28 cellular contexts compared by ENCODE assay signal in the genomic region with DNA sequence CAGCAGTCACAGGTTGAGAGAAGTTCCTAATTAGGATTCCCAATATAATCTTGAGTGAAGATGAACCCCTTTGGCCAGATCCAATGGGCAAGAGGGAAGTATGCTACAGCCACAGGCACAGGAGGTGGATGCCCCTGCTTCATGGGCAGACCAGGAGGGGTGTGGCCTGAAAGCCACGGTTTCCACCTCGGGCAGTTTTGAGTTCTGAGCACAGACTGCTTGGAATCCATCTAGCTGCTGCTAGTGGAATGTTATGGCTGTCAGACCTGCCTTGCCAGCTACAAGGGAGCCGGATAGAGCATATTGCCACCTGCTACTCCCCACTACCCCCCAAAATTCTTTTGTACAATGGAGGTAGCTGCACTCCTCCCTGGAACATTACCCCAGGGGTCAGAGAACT.
"Had no signal": no experiment of that assay in that cellular context is flagged by ENCODE, and none has a peak within 500 bp of the region (broad histone marks: within the 10 kb centered on the region; RNA-seq: fewer than 3 reads in every experiment).

No MANE protein-coding gene starts in this region.

- H3K27me3 Mint-ChIP-seq: activated CD4-positive, alpha-beta T cell treated with anti-CD3 and anti-CD28 coated beads, Interleukin-2, amount 10 ng/mL, durations not matched to agents 24 days and 14 days; activated CD8-positive, alpha-beta T cell treated with anti-CD3 and anti-CD28 coated beads for 36 hours; activated naive CD4-positive, alpha-beta T cell treated with anti-CD3 and anti-CD28 coated beads, Interleukin-2, amount 50 U/mL, for 24 hours had no signal

- H3K4me3 Mint-ChIP-seq: activated CD4-positive, alpha-beta T cell treated with anti-CD3 and anti-CD28 coated beads, Interleukin-2, amount 10 ng/mL, durations not matched to agents 24 days and 14 days; activated CD8-positive, alpha-beta T cell treated with anti-CD3 and anti-CD28 coated beads for 36 hours; activated naive CD4-positive, alpha-beta T cell treated with anti-CD3 and anti-CD28 coated beads, Interleukin-2, amount 50 U/mL, for 24 hours; activated naive CD8-positive, alpha-beta T cell treated with anti-CD3 and anti-CD28 coated beads, Interleukin-2, amount 10 ng/mL, durations not matched to agents 7 days and 5 days had no signal

- H3K36me3 ChIP-seq: ascending aorta, MG63 had no signal

- ATAC-seq: activated CD8-positive, alpha-beta T cell treated with anti-CD3 and anti-CD28 coated beads for 36 hours had no signal

- H3K4me1 Mint-ChIP-seq: activated CD4-positive, alpha-beta T cell treated with anti-CD3 and anti-CD28 coated beads, Interleukin-2, amount 10 ng/mL, durations not matched to agents 24 days and 14 days; activated naive CD4-positive, alpha-beta T cell treated with anti-CD3 and anti-CD28 coated beads, Interleukin-2, amount 50 U/mL, for 24 hours; activated naive CD8-positive, alpha-beta T cell treated with anti-CD3 and anti-CD28 coated beads, Interleukin-2, amount 10 ng/mL, durations not matched to agents 7 days and 5 days had no signal

- H3K4me1 ChIP-seq: ascending aorta had no signal

- H3K36me3 Mint-ChIP-seq: activated naive CD4-positive, alpha-beta T cell treated with anti-CD3 and anti-CD28 coated beads, Interleukin-2, amount 50 U/mL, for 24 hours; activated naive CD8-positive, alpha-beta T cell treated with anti-CD3 and anti-CD28 coated beads, Interleukin-2, amount 10 ng/mL, durations not matched to agents 7 days and 5 days had no signal

- H3K27ac Mint-ChIP-seq: activated CD4-positive, alpha-beta T cell treated with anti-CD3 and anti-CD28 coated beads, Interleukin-2, amount 10 ng/mL, durations not matched to agents 24 days and 14 days; activated CD8-positive, alpha-beta T cell treated with anti-CD3 and anti-CD28 coated beads for 36 hours; activated naive CD4-positive, alpha-beta T cell treated with anti-CD3 and anti-CD28 coated beads, Interleukin-2, amount 50 U/mL, for 24 hours; activated naive CD8-positive, alpha-beta T cell treated with anti-CD3 and anti-CD28 coated beads, Interleukin-2, amount 10 ng/mL, durations not matched to agents 7 days and 5 days; activated T-helper 2 cell treated with anti-CD3 and anti-CD28 coated beads, Interferon-gamma antibody, Interleukin-2, Interleukin-4, amounts not matched to agents 10 μg/mL and 5 μg/mL and 100 μg/mL, durations not matched to agents 14 hours and 24 hours and 36 hours had no signal

- H3K27me3 ChIP-seq: ascending aorta, MG63 had no signal

- H3K27ac ChIP-seq: ascending aorta had no signal

- H3K4me3 ChIP-seq: ascending aorta, MG63 had no signal

- DNase-seq: activated CD4-positive, alpha-beta T cell treated with anti-CD3 and anti-CD28 coated beads, Interleukin-2, amount 10 ng/mL, durations not matched to agents 24 days and 14 days; activated CD4-positive, alpha-beta T cell treated with anti-CD3 and anti-CD28 coated beads, Interleukin-2, amount 50 U/mL, for 4 hours; activated CD8-positive, alpha-beta T cell treated with anti-CD3 and anti-CD28 coated beads for 36 hours; activated gamma-delta T cell; activated naive CD4-positive, alpha-beta T cell treated with Interleukin-2 at 50 U/mL for 16 hours; activated naive CD8-positive, alpha-beta T cell treated with anti-CD3 and anti-CD28 coated beads, Interleukin-2, amount 10 ng/mL, durations not matched to agents 7 days and 5 days; activated T-cell treated with anti-CD3 and anti-CD28 coated beads, Interleukin-2, amount 50 U/mL, for 1 hour; amygdala; Karpas-422; KBM-7; MG63; NCI-H1048; NCI-H1105 treated with DMSO at 0.1 percent for 48 hours; NCI-H1436; NCI-H1694 treated with DMSO at 0.1 percent for 48 hours; NCI-H2029; NCI-H510A; NCI-H526; NCI-H748 treated with DMSO at 0.1 percent for 48 hours; NK-92 treated with Interleukin-12 subunit alpha and Interleukin-12 subunit beta, amount 100 ng/mL, for 24 hours; Right ventricle myocardium superior; SW 1271; T-helper 1 cell; T-helper 2 cell; T-helper 9 cell had no signal

- H3K9me3 Mint-ChIP-seq: activated naive CD4-positive, alpha-beta T cell treated with anti-CD3 and anti-CD28 coated beads, Interleukin-2, amount 50 U/mL, for 24 hours had no signal
